In genomic region chr12:122124370-122124769, GRCh38 we compare ENCODE assay signal across 22 cellular contexts. TPM values are rescaled to one million over a fixed set of nuclear protein-coding genes. Genes with fewer than 3 reads are reported as not detected.
DNase-seq lines count a peak whose midpoint lies in the region; ATAC-seq and TF ChIP-seq lines count a peak whose summit lies in the region.
"Had no signal": no experiment of that assay in that cellular context is flagged by ENCODE, and none has a peak within 500 bp of the region (broad histone marks: within the 10 kb centered on the region; RNA-seq: fewer than 3 reads in every experiment).

No MANE protein-coding gene starts in this region.

- ATAC-seq in Panc1 (no peak), right lobe of liver (peak; percentile 47 to 63 (median 56)), gastrocnemius medialis (no peak), GM21423 (IDR thresholded peaks at IDR 0.05; ENCODE audit: unreplicated experiment) (no peak)

- 37% methylated on average over 14 of the region's 14 CpGs for WGBS in right lobe of liver (ENCODE audit: insufficient coverage, low coverage, low lambda C conversion rate, missing lambda C conversion rate)
- 96% methylated on average over 7 of the region's 14 CpGs for WGBS in esophagus muscularis mucosa

- no peak for TF ChIP-seq EP300 in esophagus muscularis mucosa (IDR thresholded peaks at IDR 0.05)

- DNase-seq in Panc1 (ENCODE audit: low read depth, low spot score) (no peak), right lobe of liver (peak; percentile 78 to 89 (median 87)), gastrocnemius medialis (no peak), amniotic stem cell (lab: John Stamatoyannopoulos, UW) (no peak), esophagus muscularis mucosa (ENCODE audit: extremely low spot score) (no peak)
- DNase-seq: BE2C; Caco-2; CD4-positive, alpha-beta memory T cell; DMS 273 treated with DMSO at 0.1 percent for 48 hours; DMS79 treated with DMSO at 0.1 percent for 48 hours; KBM-7; MM.1S; NCI-H1092; NCI-H1436; NCI-H1930; NCI-H510A treated with DMSO at 0.1 percent for 48 hours; NCI-H748 treated with DMSO at 0.1 percent for 48 hours; NK-92 treated with Interleukin-12 subunit alpha and Interleukin-12 subunit beta, amount 100 ng/mL, for 24 hours had no signal

- peaks cover 20 to 26% (median 22%) of the 10 kb centered on the region in 11 experiments for H3K36me3 ChIP-seq in BLaER1 treated with 17β-estradiol and CSF1 and Interleukin-3, amounts not matched to agents 10 nM and 100 nM
- peaks cover 2% of the 10 kb centered on the region; the same call in 1 of the 2 replicates for H3K36me3 ChIP-seq in Panc1 (ENCODE audit: control insufficient read depth, insufficient read depth, low read length)
- peaks cover 0 to 11% (median 8%) of the 10 kb centered on the region in 4 donors for H3K36me3 ChIP-seq in right lobe of liver
- H3K36me3 ChIP-seq in gastrocnemius medialis = peaks cover 0 to 22% of the 10 kb centered on the region in 2 donors
- H3K36me3 ChIP-seq in esophagus muscularis mucosa = peaks cover 16 to 24% (median 22%) of the 10 kb centered on the region in 4 donors

- TF ChIP-seq CTCF in Panc1 (IDR thresholded peaks at IDR 0.05) (no peak), right lobe of liver (IDR thresholded peaks at IDR 0.05) (no peak), gastrocnemius medialis (IDR thresholded peaks at IDR 0.05 in 4 of 5, conservative IDR thresholded peaks at IDR 0.05 in 1 of 5) (no peak), esophagus muscularis mucosa (IDR thresholded peaks at IDR 0.05) (no peak)

- CTCF ChIA-PET in Panc1 (lab: Charles Lee) = interaction anchor here (1.0 to 1.1 kb wide), 2 partner anchors 62 to 73 kb away, joined by 3 read pairs; no protein-coding TSS in a partner anchor

- intact Hi-C loops in Panc1 (cut with micrococcal nuclease; ENCODE audit: unreplicated experiment) (no loop called here), right lobe of liver (cut with DNase I) (loop anchor here (5.0 kb wide), 1 partner anchor 67 kb away; no protein-coding TSS in a partner anchor), gastrocnemius medialis (cut with DNase I; ENCODE audit: low total_unique reads) (no loop called here), esophagus muscularis mucosa (cut with DNase I) (no loop called here)

- H3K4me1 ChIP-seq in BLaER1 treated with 17β-estradiol and CSF1 and Interleukin-3, amounts not matched to agents 10 nM and 100 nM = peaks cover 77 to 95% (median 88%) of the 10 kb centered on the region in 10 experiments
- peaks cover 57% of the 10 kb centered on the region for H3K4me1 ChIP-seq in Panc1 (ENCODE audit: control insufficient read depth, insufficient read depth, low read length)
- H3K4me1 ChIP-seq in right lobe of liver = peaks cover 3 to 49% (median 23%) of the 10 kb centered on the region in 4 donors
- H3K4me1 ChIP-seq in gastrocnemius medialis = peaks cover 58 to 63% of the 10 kb centered on the region in 2 donors
- peaks cover 30 to 79% (median 70%) of the 10 kb centered on the region in 4 donors for H3K4me1 ChIP-seq in esophagus muscularis mucosa
- H3K4me1 ChIP-seq: BE2C had no signal

- in situ Hi-C loops in Panc1 (cut with HindIII; ENCODE audit: low pct_unique_long_range_greater_than_20kb, low sequenced_read_pairs) (no loop called here), gastrocnemius medialis (cut with MboI; ENCODE audit: low sequenced_read_pairs in 4 of 4) (loop anchor here in 3 of 4 donors (5.0 kb wide), 1 partner anchor 67 kb away; no protein-coding TSS in a partner anchor)

- H4K20me1 ChIP-seq in BLaER1 treated with 17β-estradiol and CSF1 and Interleukin-3, amounts not matched to agents 10 nM and 100 nM = peaks cover 90 to 97% (median 96%) of the 10 kb centered on the region in 11 experiments

- H3K4me2 ChIP-seq in BLaER1 treated with 17β-estradiol and CSF1 and Interleukin-3, amounts not matched to agents 10 nM and 100 nM = peak overlapping the region; percentile 55 to 81 (median 69)

- H3K9ac ChIP-seq in BLaER1 treated with 17β-estradiol and CSF1 and Interleukin-3, amounts not matched to agents 10 nM and 100 nM = peak overlapping the region in 4 of 11 experiments; percentile 24 to 59 (median 44); a peak in 6 of 22 replicates

- H3K4me3 ChIP-seq in BLaER1 treated with 17β-estradiol and CSF1 and Interleukin-3, amounts not matched to agents 10 nM and 100 nM = no peak overlapping the region
- H3K4me3 ChIP-seq in Panc1 (ENCODE audit: low read depth in 2 of 2, low read length in 2 of 2) (no peak overlapping the region), right lobe of liver (no peak overlapping the region), gastrocnemius medialis (peak overlapping the region in 1 of 4 donors; percentile 22), esophagus muscularis mucosa (no peak overlapping the region)
- H3K4me3 ChIP-seq: SJSA1 had no signal

- peak overlapping the region in 8 of 11 experiments; percentile 11 to 58 (median 48); a peak in 9 of 22 replicates for H3K27ac ChIP-seq in BLaER1 treated with 17β-estradiol and CSF1 and Interleukin-3, amounts not matched to agents 10 nM and 100 nM
- H3K27ac ChIP-seq in Panc1 (ENCODE audit: low read length) (peak overlapping the region; percentile 62), right lobe of liver (peak overlapping the region; percentile 75 to 92 (median 84)), gastrocnemius medialis (peak overlapping the region; percentile 86 to 97 (median 90)), esophagus muscularis mucosa (replicated peaks in 1 of 4) (no peak overlapping the region)
- H3K27ac ChIP-seq: SJSA1 had no signal

- TF ChIP-seq POLR2A in right lobe of liver (IDR thresholded peaks at IDR 0.05) (no peak), gastrocnemius medialis (IDR thresholded peaks at IDR 0.05) (no peak), esophagus muscularis mucosa (IDR thresholded peaks at IDR 0.05; ENCODE audit: low read depth) (no peak)

- no peaks in the 10 kb centered on the region for H3K27me3 ChIP-seq in BLaER1 treated with 17β-estradiol and CSF1 and Interleukin-3, amounts not matched to agents 10 nM and 100 nM
- H3K27me3 ChIP-seq in Panc1 (ENCODE audit: control insufficient read depth, insufficient read depth, low read length) (no peaks in the 10 kb centered on the region), right lobe of liver (no peaks in the 10 kb centered on the region), gastrocnemius medialis (no peaks in the 10 kb centered on the region), esophagus muscularis mucosa (no peaks in the 10 kb centered on the region)
- H3K27me3 ChIP-seq: BE2C, SJSA1 had no signal

- POLR2A ChIA-PET in Panc1 (lab: Charles Lee) = no interaction called here

- no peaks in the 10 kb centered on the region for H3K9me3 ChIP-seq in BLaER1 treated with 17β-estradiol and CSF1 and Interleukin-3, amounts not matched to agents 10 nM and 100 nM (replicated peaks in 1 of 11)
- H3K9me3 ChIP-seq in Panc1 (ENCODE audit: control insufficient read depth, insufficient read depth, low read depth, low read length) (no peaks in the 10 kb centered on the region), right lobe of liver (no peaks in the 10 kb centered on the region), gastrocnemius medialis (no peaks in the 10 kb centered on the region), esophagus muscularis mucosa (no peaks in the 10 kb centered on the region)
- H3K9me3 ChIP-seq: BE2C, Caco-2, SJSA1 had no signal

- BruUV-seq in Panc1 (replicated peaks; lab: Mats Ljungman, UMichigan) = no TSS peak

RNA-seq across cellular contexts. Expression of gene MLXIP, which starts 45.8 kb away (rescaled TPM):
- total RNA-seq in Panc1 (2021; ENCODE audit: unreplicated experiment) (124 TPM), right lobe of liver (10 to 100 TPM; 13.9 to 45.9 (median 16.6) TPM), gastrocnemius medialis (10 to 100 TPM; 36.6 to 89.4 (median 79.7) TPM), esophagus muscularis mucosa (10 to 100 TPM; 33.8 to 82.2 (median 50.9) TPM)
- polyA plus RNA-seq in Panc1 (2012; ENCODE audit: insufficient read length) = 115 TPM

RNA-seq across cellular contexts. Expression of gene IL31, which starts 49.7 kb away (rescaled TPM):
- total RNA-seq in Panc1 (2021; ENCODE audit: unreplicated experiment) (not detected), right lobe of liver (not detected), gastrocnemius medialis (not detected), esophagus muscularis mucosa (not detected)
- not detected for polyA plus RNA-seq in Panc1 (2012; ENCODE audit: insufficient read length)
- total RNA-seq: A673; Caco-2; CD4-positive, alpha-beta memory T cell; SJSA1 had no signal
- polyA plus RNA-seq: CD4-positive, alpha-beta memory T cell had no signal

RNA-seq across cellular contexts. Expression of gene LRRC43, which starts 58.6 kb away (rescaled TPM):
- 1.5 TPM for total RNA-seq in Panc1 (2021; ENCODE audit: unreplicated experiment)
- polyA plus RNA-seq in Panc1 (2012; ENCODE audit: insufficient read length) = 1.4 TPM
- under 1 TPM in 3 of 6 experiments, not detected in 3; 0.26 to 0.37 (median 0.31) TPM for total RNA-seq in right lobe of liver
- not detected for total RNA-seq in gastrocnemius medialis
- total RNA-seq in esophagus muscularis mucosa = 1 to 10 TPM in 2 of 4 donors, under 1 TPM in 1, not detected in 1; 0.99 to 2.5 (median 1.3) TPM
- total RNA-seq: A673; CD4-positive, alpha-beta memory T cell; SJSA1 had no signal
- polyA plus RNA-seq: CD4-positive, alpha-beta memory T cell had no signal

Comparison
In these comparisons a context has a peak if more than half of its experiments do, and no peak if none do; other contexts are left out.
1. H3K27ac ChIP-seq: peak in BLaER1 treated with 17β-estradiol and CSF1 and Interleukin-3, amounts not matched to agents 10 nM and 100 nM (8 of 11), Panc1 (single experiment), right lobe of liver (3 of 3) and gastrocnemius medialis (4 of 4); none in esophagus muscularis mucosa (0 of 4).
2. ATAC-seq: peak in right lobe of liver (4 of 4); none in Panc1 (single experiment), gastrocnemius medialis (0 of 2) and GM21423 (single experiment).
3. DNase-seq: peak in right lobe of liver (3 of 3); none in Panc1 (single experiment), gastrocnemius medialis (0 of 2), amniotic stem cell (single experiment) and esophagus muscularis mucosa (single experiment).
4. intact Hi-C loops: an anchor here in right lobe of liver (5.0 kb wide); none called in Panc1, gastrocnemius medialis and esophagus muscularis mucosa.